1 cellular context compared by ENCODE assay signal in the genomic region with DNA sequence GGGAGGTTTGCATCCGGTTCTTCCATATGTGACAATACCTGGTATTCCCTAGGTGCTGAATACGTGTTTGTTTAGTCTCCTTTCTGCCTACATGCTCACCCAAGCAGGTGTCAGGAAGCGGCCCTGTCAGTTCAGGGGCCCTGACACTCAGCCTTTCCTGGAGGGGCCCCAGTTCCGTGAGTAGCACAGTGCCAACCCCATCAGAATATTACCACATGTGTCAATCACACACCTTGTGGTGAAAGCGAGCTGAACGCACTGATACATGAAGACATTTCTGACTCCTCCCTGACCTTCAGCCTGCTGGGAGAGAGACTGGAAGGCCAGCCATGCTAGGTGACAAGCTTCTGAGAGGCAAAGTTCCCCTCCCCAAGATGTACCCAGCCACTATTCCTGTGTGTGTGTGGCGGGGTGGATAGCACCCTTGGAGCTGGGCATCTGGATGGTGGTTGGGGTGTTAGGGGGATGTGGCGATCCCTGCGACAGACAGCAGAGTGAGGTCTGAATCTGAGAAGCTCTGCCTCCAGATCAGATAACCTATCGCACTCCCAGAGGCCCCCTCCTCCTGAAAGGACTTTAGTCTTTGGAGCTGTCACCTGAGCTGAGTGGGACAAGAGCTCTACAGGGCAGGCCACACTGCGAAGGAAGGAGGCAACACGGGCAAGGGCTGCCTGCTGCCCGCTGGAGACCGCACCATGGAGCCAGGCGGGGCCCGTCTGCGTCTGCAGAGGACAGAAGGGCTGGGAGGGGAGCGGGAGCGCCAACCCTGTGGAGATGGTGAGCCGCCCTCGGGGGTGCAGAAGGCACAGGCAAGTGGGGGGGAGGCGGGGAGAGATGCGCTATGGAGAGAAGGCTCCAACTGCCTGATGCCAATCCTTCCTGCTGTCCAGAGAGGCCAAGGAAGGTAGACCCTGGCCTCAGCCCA.
TF ChIP-seq lines count a peak whose summit lies in the region.

A gene with protein sequence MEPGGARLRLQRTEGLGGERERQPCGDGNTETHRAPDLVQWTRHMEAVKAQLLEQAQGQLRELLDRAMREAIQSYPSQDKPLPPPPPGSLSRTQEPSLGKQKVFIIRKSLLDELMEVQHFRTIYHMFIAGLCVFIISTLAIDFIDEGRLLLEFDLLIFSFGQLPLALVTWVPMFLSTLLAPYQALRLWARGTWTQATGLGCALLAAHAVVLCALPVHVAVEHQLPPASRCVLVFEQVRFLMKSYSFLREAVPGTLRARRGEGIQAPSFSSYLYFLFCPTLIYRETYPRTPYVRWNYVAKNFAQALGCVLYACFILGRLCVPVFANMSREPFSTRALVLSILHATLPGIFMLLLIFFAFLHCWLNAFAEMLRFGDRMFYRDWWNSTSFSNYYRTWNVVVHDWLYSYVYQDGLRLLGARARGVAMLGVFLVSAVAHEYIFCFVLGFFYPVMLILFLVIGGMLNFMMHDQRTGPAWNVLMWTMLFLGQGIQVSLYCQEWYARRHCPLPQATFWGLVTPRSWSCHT (plus strand): TSS at position 604 of the 925 bp plus-strand sequence. CDS start 92 bp downstream, at position 696.

TF ChIP-seq in HepG2, 621 proteins besides CTCF, POLR2A, EP300 and RAD21 (continued from another document and continues in another):
- TF ChIP-seq FOXP4 (CRISPR knock-in tag; IDR thresholded peaks at IDR 0.05) (peak; percentile 32; the same call in 1 of the 2 replicates), ZNF83 (CRISPR knock-in tag; IDR thresholded peaks at IDR 0.05; ENCODE audit: borderline replicate concordance) (peak; percentile 70; the same call in 1 of the 2 replicates), ZNF776 (CRISPR knock-in tag; IDR thresholded peaks at IDR 0.05) (no peak), ZEB1 (IDR thresholded peaks at IDR 0.05; ENCODE audit: insufficient replicate concordance, low read depth) (peak; percentile 64), MIER3 (CRISPR knock-in tag; IDR thresholded peaks at IDR 0.05; ENCODE audit: borderline replicate concordance) (0 out of 2 replicates have a peak, but pooled peaks have one; percentile 11), GATAD2A (CRISPR knock-in tag; IDR thresholded peaks at IDR 0.05) (peak; percentile 55; the same call in 1 of the 2 replicates), PBX2 (CRISPR knock-in tag; IDR thresholded peaks at IDR 0.05) (peak; percentile 79), MAZ (IDR thresholded peaks at IDR 0.05; ENCODE audit: borderline replicate concordance, low read depth, low read length) (0 out of 2 replicates have a peak, but pooled peaks have one; percentile 65), MAZ (CRISPR knock-in tag; IDR thresholded peaks at IDR 0.05; ENCODE audit: low read depth) (peak; percentile 82), ZNF788 (CRISPR knock-in tag; IDR thresholded peaks at IDR 0.05; ENCODE audit: borderline replicate concordance) (peak; percentile 20; the same call in 1 of the 2 replicates), ZNF33B (CRISPR knock-in tag; IDR thresholded peaks at IDR 0.05) (no peak), ZNF292 (CRISPR knock-in tag; IDR thresholded peaks at IDR 0.05; ENCODE audit: borderline replicate concordance, low read depth) (peak; percentile 16; the same call in 1 of the 2 replicates), IKZF5 (CRISPR knock-in tag; IDR thresholded peaks at IDR 0.05) (no peak), NFYB (CRISPR knock-in tag; IDR thresholded peaks at IDR 0.05) (no peak), ZNF230 (CRISPR knock-in tag; IDR thresholded peaks at IDR 0.05) (peak; percentile 71; the same call in 1 of the 2 replicates), SAFB2 (CRISPR knock-in tag; IDR thresholded peaks at IDR 0.05; ENCODE audit: borderline replicate concordance, low read depth) (peak; percentile 36; the same call in 1 of the 2 replicates), RXRB (CRISPR knock-in tag; IDR thresholded peaks at IDR 0.05; ENCODE audit: borderline replicate concordance) (peak; percentile 32; the same call in 1 of the 2 replicates), ZBTB2 (CRISPR knock-in tag; IDR thresholded peaks at IDR 0.05; ENCODE audit: low read depth) (peak; percentile 40; the same call in 1 of the 2 replicates), ZNF274 (CRISPR knock-in tag; IDR thresholded peaks at IDR 0.05) (0 out of 2 replicates have a peak, but pooled peaks have one; percentile 15), GZF1 (CRISPR knock-in tag; IDR thresholded peaks at IDR 0.05) (0 out of 2 replicates have a peak, but pooled peaks have one; percentile 43), ZNF350 (CRISPR knock-in tag; IDR thresholded peaks at IDR 0.05; ENCODE audit: borderline replicate concordance, low read depth) (peak; percentile 25; the same call in 1 of the 2 replicates), GABPA (IDR thresholded peaks at IDR 0.05; ENCODE audit: low read depth, low read length) (no peak), GABPA (CRISPR knock-in tag; IDR thresholded peaks at IDR 0.05; ENCODE audit: low read depth) (peak; percentile 3; the same call in 1 of the 2 replicates), ZNF512B (CRISPR knock-in tag; IDR thresholded peaks at IDR 0.05; ENCODE audit: borderline replicate concordance) (no peak), NR2F1 (CRISPR knock-in tag; IDR thresholded peaks at IDR 0.05) (peak in 1 of 2 experiments; percentile 34; a peak in 2 of 4 replicates), PATZ1 (CRISPR knock-in tag; IDR thresholded peaks at IDR 0.05) (peak; percentile 86), GATA4 (IDR thresholded peaks at IDR 0.05; ENCODE audit: borderline replicate concordance, low read depth) (peak; percentile 34; the same call in 1 of the 2 replicates), NFE2 (CRISPR knock-in tag; IDR thresholded peaks at IDR 0.05) (no peak), SIX4 (CRISPR knock-in tag; IDR thresholded peaks at IDR 0.05) (peak; percentile 89), MYNN (CRISPR knock-in tag; IDR thresholded peaks at IDR 0.05; ENCODE audit: low read depth) (peak; percentile 36; the same call in 1 of the 2 replicates)
- TF ChIP-seq, protein P1, sequence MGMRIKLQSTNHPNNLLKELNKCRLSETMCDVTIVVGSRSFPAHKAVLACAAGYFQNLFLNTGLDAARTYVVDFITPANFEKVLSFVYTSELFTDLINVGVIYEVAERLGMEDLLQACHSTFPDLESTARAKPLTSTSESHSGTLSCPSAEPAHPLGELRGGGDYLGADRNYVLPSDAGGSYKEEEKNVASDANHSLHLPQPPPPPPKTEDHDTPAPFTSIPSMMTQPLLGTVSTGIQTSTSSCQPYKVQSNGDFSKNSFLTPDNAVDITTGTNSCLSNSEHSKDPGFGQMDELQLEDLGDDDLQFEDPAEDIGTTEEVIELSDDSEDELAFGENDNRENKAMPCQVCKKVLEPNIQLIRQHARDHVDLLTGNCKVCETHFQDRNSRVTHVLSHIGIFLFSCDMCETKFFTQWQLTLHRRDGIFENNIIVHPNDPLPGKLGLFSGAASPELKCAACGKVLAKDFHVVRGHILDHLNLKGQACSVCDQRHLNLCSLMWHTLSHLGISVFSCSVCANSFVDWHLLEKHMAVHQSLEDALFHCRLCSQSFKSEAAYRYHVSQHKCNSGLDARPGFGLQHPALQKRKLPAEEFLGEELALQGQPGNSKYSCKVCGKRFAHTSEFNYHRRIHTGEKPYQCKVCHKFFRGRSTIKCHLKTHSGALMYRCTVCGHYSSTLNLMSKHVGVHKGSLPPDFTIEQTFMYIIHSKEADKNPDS (CRISPR knock-in tag; IDR thresholded peaks at IDR 0.05), result no peak
- TF ChIP-seq, protein P2, sequence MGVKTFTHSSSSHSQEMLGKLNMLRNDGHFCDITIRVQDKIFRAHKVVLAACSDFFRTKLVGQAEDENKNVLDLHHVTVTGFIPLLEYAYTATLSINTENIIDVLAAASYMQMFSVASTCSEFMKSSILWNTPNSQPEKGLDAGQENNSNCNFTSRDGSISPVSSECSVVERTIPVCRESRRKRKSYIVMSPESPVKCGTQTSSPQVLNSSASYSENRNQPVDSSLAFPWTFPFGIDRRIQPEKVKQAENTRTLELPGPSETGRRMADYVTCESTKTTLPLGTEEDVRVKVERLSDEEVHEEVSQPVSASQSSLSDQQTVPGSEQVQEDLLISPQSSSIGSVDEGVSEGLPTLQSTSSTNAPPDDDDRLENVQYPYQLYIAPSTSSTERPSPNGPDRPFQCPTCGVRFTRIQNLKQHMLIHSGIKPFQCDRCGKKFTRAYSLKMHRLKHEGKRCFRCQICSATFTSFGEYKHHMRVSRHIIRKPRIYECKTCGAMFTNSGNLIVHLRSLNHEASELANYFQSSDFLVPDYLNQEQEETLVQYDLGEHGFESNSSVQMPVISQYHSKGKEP (CRISPR knock-in tag; IDR thresholded peaks at IDR 0.05), result no peak
- TF ChIP-seq, protein P3, sequence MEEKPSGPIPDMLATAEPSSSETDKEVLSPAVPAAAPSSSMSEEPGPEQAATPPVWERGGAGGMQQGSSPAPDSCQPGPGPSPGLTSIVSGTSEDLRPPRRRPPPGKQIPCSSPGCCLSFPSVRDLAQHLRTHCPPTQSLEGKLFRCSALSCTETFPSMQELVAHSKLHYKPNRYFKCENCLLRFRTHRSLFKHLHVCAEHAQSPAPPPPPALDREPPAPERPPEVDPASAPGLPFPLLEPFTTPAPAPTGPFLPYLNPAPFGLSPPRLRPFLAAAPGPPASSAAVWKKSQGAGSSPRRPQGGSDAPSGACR (CRISPR knock-in tag; IDR thresholded peaks at IDR 0.05), result peak; percentile 70
